24 cellular contexts compared by ENCODE assay signal in the genomic region with DNA sequence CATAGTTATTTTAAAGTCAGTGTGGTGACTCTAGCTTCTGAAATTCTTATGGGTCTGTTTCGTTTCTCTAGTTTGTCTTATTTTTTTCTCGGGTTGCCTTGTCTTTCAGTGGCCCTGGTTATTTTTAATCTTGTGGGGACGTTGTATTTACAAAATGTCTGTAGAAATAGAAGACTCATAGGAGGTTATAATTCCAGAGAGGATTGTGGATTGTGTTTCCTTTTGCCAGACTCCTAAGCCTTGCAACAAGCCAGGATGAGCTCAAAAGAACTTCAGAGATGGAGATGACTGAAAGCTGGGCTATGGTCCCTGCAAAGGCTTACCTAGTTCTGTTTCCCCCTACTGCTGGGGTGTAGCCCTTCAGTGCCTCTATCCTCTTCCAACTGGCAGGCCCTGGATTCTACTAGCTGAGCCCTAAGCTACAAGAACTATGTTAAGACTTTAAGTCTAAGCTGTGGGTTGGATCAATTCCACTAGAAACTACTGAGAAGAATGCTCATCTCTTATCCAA. TPM values are rescaled to one million over a fixed set of nuclear protein-coding genes. Genes with fewer than 3 reads are reported as not detected.
DNase-seq lines count a peak whose midpoint lies in the region; ATAC-seq and TF ChIP-seq lines count a peak whose summit lies in the region.
"Had no signal": no experiment of that assay in that cellular context is flagged by ENCODE, and none has a peak within 500 bp of the region (broad histone marks: within the 10 kb centered on the region; RNA-seq: fewer than 3 reads in every experiment).

No MANE protein-coding gene starts in this region.

- H4K5ac ChIP-seq in IMR-90 (ENCODE audit: low read depth, low read length) = peak overlapping the region; percentile 9; the same call in 1 of the 2 replicates

- H2BK20ac ChIP-seq in IMR-90 (ENCODE audit: low read depth, low read length) = peak overlapping the region; percentile 44; the same call in 1 of the 2 replicates

- no peak for TF ChIP-seq CTCF in IMR-90 (conservative IDR thresholded peaks at IDR 0.05; ENCODE audit: low read depth, low read length)
- no peak for TF ChIP-seq CTCF in coronary artery (IDR thresholded peaks at IDR 0.05)

- H3K14ac ChIP-seq in IMR-90 (replicated peaks; ENCODE audit: low read depth, low read length) = peak overlapping the region; percentile 84; the same call in 1 of the 2 replicates

- H3K4me3 ChIP-seq in IMR-90 (ENCODE audit: insufficient read depth, low read depth, low read length) = no peak overlapping the region
- no peak overlapping the region for H3K4me3 ChIP-seq in coronary artery
- peak overlapping the region in 1 of 2 donors; percentile 13 for H3K4me3 ChIP-seq in stomach smooth muscle (ENCODE audit: low read length in 2 of 2)
- H3K4me3 ChIP-seq: suprapubic skin had no signal

- H3K4ac ChIP-seq in IMR-90 (ENCODE audit: low read depth, low read length) = peak overlapping the region; percentile 28; the same call in 1 of the 2 replicates

- POLR2A ChIA-PET in IMR-90 (lab: Charles Lee; ENCODE audit: unreplicated experiment) = interaction anchor here (0.6 kb wide), 1 partner anchor 173 kb away, joined by 3 read pairs; no protein-coding TSS in a partner anchor

- H3K9me1 ChIP-seq in IMR-90 (ENCODE audit: insufficient read depth, low read length) = no peaks in the 10 kb centered on the region

- in situ Hi-C loops in IMR-90 (cut with MboI; ENCODE audit: low sequenced_read_pairs) = no loop called here

- H3K4me1 ChIP-seq in IMR-90 (ENCODE audit: control insufficient read depth, insufficient read depth, low read length) (peaks cover 10% of the 10 kb centered on the region; the same call in 1 of the 2 replicates), stomach smooth muscle (ENCODE audit: control insufficient read depth, insufficient read depth, low read length) (peaks cover 24% of the 10 kb centered on the region)

- peak overlapping the region; percentile 46; the same call in 1 of the 2 replicates for H3K18ac ChIP-seq in IMR-90 (ENCODE audit: low read depth, low read length)

- peak overlapping the region in 1 of 2 experiments; percentile 35; a peak in 1 of 4 replicates for H4K8ac ChIP-seq in IMR-90 (ENCODE audit: low read depth in 2 of 2, low read length in 2 of 2)

- no peak overlapping the region for H2AFZ ChIP-seq in IMR-90 (replicated peaks; ENCODE audit: low read length, poor library complexity)

- H3K9me3 ChIP-seq in IMR-90 (ENCODE audit: control insufficient read depth, insufficient read depth, low read length) (no peaks in the 10 kb centered on the region), stomach smooth muscle (ENCODE audit: control insufficient read depth in 2 of 2, low read length in 2 of 2) (no peaks in the 10 kb centered on the region)
- H3K9me3 ChIP-seq: BE2C, suprapubic skin had no signal

- WGBS in IMR-90 (ENCODE audit: extremely low coverage in 2 of 2, insufficient read length in 1 of 2), 2 experiments = no CpG with 5 or more reads among the region's 3 CpGs

- ATAC-seq in IMR-90 (ENCODE audit: low read depth) (peak; percentile 82), GM18511 (IDR thresholded peaks at IDR 0.05; ENCODE audit: unreplicated experiment) (no peak)
- ATAC-seq: activated CD4-positive, alpha-beta T cell treated with anti-CD3 and anti-CD28 coated beads for 36 hours had no signal

- no peak overlapping the region for H3K56ac ChIP-seq in IMR-90 (ENCODE audit: extremely low read depth, insufficient read depth, low read length)

- peak overlapping the region; percentile 11; the same call in 1 of the 2 replicates for H3K4me2 ChIP-seq in IMR-90 (ENCODE audit: low read depth, low read length)

- 0 out of 2 replicates have a peak overlapping the region, but pooled peaks have one; percentile 20 for H4K91ac ChIP-seq in IMR-90 (ENCODE audit: insufficient read depth, low read depth, low read length)

- no TSS peak for BruUV-seq in IMR-90 (replicated peaks; lab: Mats Ljungman, UMichigan)

- peak overlapping the region; percentile 51; the same call in 1 of the 2 replicates for H3K27ac ChIP-seq in IMR-90 (ENCODE audit: insufficient read depth, low read length)
- peak overlapping the region; percentile 47 to 69 for H3K27ac ChIP-seq in coronary artery
- H3K27ac ChIP-seq in stomach smooth muscle (ENCODE audit: low read length) = peak overlapping the region; percentile 62
- H3K27ac ChIP-seq: suprapubic skin had no signal

- H2AK9ac ChIP-seq in IMR-90 (replicated peaks; ENCODE audit: low read depth, low read length, poor library complexity) = no peak overlapping the region

- TF ChIP-seq POLR2A in IMR-90 (IDR thresholded peaks at IDR 0.05; ENCODE audit: low read depth, low read length) = no peak

- no peaks in the 10 kb centered on the region for H3K27me3 ChIP-seq in IMR-90 (ENCODE audit: control insufficient read depth, insufficient read depth, low read length)
- H3K27me3 ChIP-seq in stomach smooth muscle (ENCODE audit: control insufficient read depth in 1 of 2, insufficient read depth in 2 of 2, low read length in 2 of 2) = no peaks in the 10 kb centered on the region
- H3K27me3 ChIP-seq: suprapubic skin had no signal

- CTCF ChIA-PET in IMR-90 (lab: Yijun Ruan, JAX) = interaction anchor here (1.0 to 1.4 kb wide), 3 partner anchors 15 to 71 kb away, joined by 3 to 4 read pairs (median 3); no protein-coding TSS in a partner anchor

- dilution Hi-C loops in IMR-90 (cut with HindIII; ENCODE audit: low sequenced_read_pairs, unreplicated experiment) = no loop called here

- peak overlapping the region; percentile 5; the same call in 1 of the 2 replicates for H2AK5ac ChIP-seq in IMR-90 (ENCODE audit: low read depth, low read length)

- no peaks in the 10 kb centered on the region for H3K79me1 ChIP-seq in IMR-90 (ENCODE audit: low read depth in 1 of 2, low read length in 2 of 2)

- DNase-seq in IMR-90 (peak; percentile 38), coronary artery (ENCODE audit: low spot score) (no peak), iris pigment epithelial cell (ENCODE audit: low read depth) (peak; percentile 49), NCI-H345 (lab: John Stamatoyannopoulos, UW) (no peak), activated gamma-delta T cell treated with Interleukin-2 at 50 U/mL for 16 hours (no peak)
- DNase-seq: activated CD4-positive, alpha-beta T cell treated with anti-CD3 and anti-CD28 coated beads for 36 hours; activated CD8-positive, alpha-beta memory T cell treated with anti-CD3 and anti-CD28 coated beads, Interleukin-2, amount 50 U/mL, for 48 hours; activated naive CD4-positive, alpha-beta T cell treated with Interleukin-2 at 50 U/mL for 16 hours; BE2C; head of caudate nucleus; midbrain; NCI-H1092 treated with DMSO at 0.1 percent for 48 hours; NCI-H2107; NCI-H524 treated with DMSO at 0.1 percent for 48 hours; OCI-M1; stimulated activated CD4-positive, alpha-beta T cell treated with anti-CD3 and anti-CD28 coated beads, Interleukin-4, amount 100 ng/mL, for 1 hour; T-helper 9 cell had no signal

- intact Hi-C loops in IMR-90 (cut with micrococcal nuclease) = loop anchor here (5.0 kb wide), 1 partner anchor 40 kb away; the partner anchor contains the start of gene TGFBI

- peak overlapping the region; percentile 64 for H2BK120ac ChIP-seq in IMR-90 (ENCODE audit: low read depth, low read length)

- H2BK5ac ChIP-seq in IMR-90 (ENCODE audit: low read depth, low read length, poor library complexity, severe bottlenecking) = peak overlapping the region; percentile 42

- TF ChIP-seq RAD21 in IMR-90 (IDR thresholded peaks at IDR 0.05; ENCODE audit: low read length) = no peak

- no peaks in the 10 kb centered on the region for H4K20me1 ChIP-seq in IMR-90 (ENCODE audit: insufficient read depth, low read length)

- 0 out of 2 replicates have a peak overlapping the region, but pooled peaks have one; percentile 19 for H3K9ac ChIP-seq in IMR-90 (ENCODE audit: low read depth, low read length)
- no peak overlapping the region for H3K9ac ChIP-seq in stomach smooth muscle (ENCODE audit: low read length in 2 of 2)

- no peak overlapping the region; the same call in 2 of the 3 replicates for H2BK15ac ChIP-seq in IMR-90 (ENCODE audit: low read depth, low read length)

- H3K36me3 ChIP-seq in IMR-90 (ENCODE audit: control insufficient read depth, insufficient read depth, low read length) = no peaks in the 10 kb centered on the region
- H3K36me3 ChIP-seq in stomach smooth muscle (ENCODE audit: control insufficient read depth in 2 of 2, insufficient read depth in 2 of 2, low read length in 2 of 2) = no peaks in the 10 kb centered on the region
- H3K36me3 ChIP-seq: BE2C, suprapubic skin had no signal

- peak overlapping the region; percentile 31; the same call in 1 of the 2 replicates for H3K23ac ChIP-seq in IMR-90 (ENCODE audit: low read depth, low read length)

TF ChIP-seq in IMR-90, 13 proteins besides CTCF, POLR2A, EP300 and RAD21:
- TF ChIP-seq RFX5 (IDR thresholded peaks at IDR 0.05; ENCODE audit: low read depth, low read length) (no peak), CHD1 (IDR thresholded peaks at IDR 0.05; ENCODE audit: low read depth, low read length) (no peak), RCOR1 (IDR thresholded peaks at IDR 0.05; ENCODE audit: insufficient replicate concordance, low read length) (no peak), MAFK (IDR thresholded peaks at IDR 0.05; ENCODE audit: low read depth, low read length) (no peak), BHLHE40 (IDR thresholded peaks at IDR 0.05; ENCODE audit: low read depth, low read length) (no peak), MXI1 (IDR thresholded peaks at IDR 0.05; ENCODE audit: borderline replicate concordance, low read depth, low read length) (no peak)
- TF ChIP-seq, protein P1, sequence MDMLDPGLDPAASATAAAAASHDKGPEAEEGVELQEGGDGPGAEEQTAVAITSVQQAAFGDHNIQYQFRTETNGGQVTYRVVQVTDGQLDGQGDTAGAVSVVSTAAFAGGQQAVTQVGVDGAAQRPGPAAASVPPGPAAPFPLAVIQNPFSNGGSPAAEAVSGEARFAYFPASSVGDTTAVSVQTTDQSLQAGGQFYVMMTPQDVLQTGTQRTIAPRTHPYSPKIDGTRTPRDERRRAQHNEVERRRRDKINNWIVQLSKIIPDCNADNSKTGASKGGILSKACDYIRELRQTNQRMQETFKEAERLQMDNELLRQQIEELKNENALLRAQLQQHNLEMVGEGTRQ (IDR thresholded peaks at IDR 0.05; ENCODE audit: low read depth, low read length) = no peak

RNA-seq across cellular contexts. Expression of gene LECT2, which starts 32.2 kb away (rescaled TPM):
- not detected in 2 replicates for total RNA-seq in IMR-90 (2012; rRNA removed)
- not detected in 2 replicates for polyA plus RNA-seq in IMR-90 (2012; rRNA removed)
- polyA plus RNA-seq in IMR-90 (2012; cell fraction: cytosol; rRNA removed) = not detected in 2 replicates
- not detected in 2 replicates for polyA plus RNA-seq in IMR-90 (2012; cell fraction: nucleus; rRNA removed; ENCODE audit: low replicate concordance)
- total RNA-seq: activated CD4-positive, alpha-beta T cell treated with anti-CD3 and anti-CD28 coated beads for 36 hours; G401; kidney epithelial cell; SK-MEL-5; suprapubic skin had no signal
- polyA plus RNA-seq: IgD-negative memory B cell had no signal

RNA-seq across cellular contexts. Expression of gene TGFBI, which starts 41.8 kb away (rescaled TPM):
- total RNA-seq in IMR-90 (2012; rRNA removed) = 483 and 618 TPM in 2 replicates
- polyA plus RNA-seq in IMR-90 (2012; rRNA removed) = 1,362 and 1,551 TPM in 2 replicates
- 790 and 1,298 TPM in 2 replicates for polyA plus RNA-seq in IMR-90 (2012; cell fraction: cytosol; rRNA removed)
- polyA plus RNA-seq in IMR-90 (2012; cell fraction: nucleus; rRNA removed; ENCODE audit: low replicate concordance) = 1,060 and 1,205 TPM in 2 replicates
- total RNA-seq: activated CD4-positive, alpha-beta T cell treated with anti-CD3 and anti-CD28 coated beads for 36 hours; G401 had no signal

Comparison
In these comparisons a context has a peak if more than half of its experiments do, and no peak if none do; other contexts are left out.
1. DNase-seq: peak in IMR-90 (single experiment) and iris pigment epithelial cell (single experiment); none in coronary artery (single experiment), NCI-H345 (single experiment) and activated gamma-delta T cell treated with Interleukin-2 at 50 U/mL for 16 hours (single experiment).
2. Peak in every context shown above with its lines, with median percentiles within 50 percentile points of each other: H3K27ac ChIP-seq.